Comparison of ENCODE assay signal across 8 cellular contexts in the genomic region with DNA sequence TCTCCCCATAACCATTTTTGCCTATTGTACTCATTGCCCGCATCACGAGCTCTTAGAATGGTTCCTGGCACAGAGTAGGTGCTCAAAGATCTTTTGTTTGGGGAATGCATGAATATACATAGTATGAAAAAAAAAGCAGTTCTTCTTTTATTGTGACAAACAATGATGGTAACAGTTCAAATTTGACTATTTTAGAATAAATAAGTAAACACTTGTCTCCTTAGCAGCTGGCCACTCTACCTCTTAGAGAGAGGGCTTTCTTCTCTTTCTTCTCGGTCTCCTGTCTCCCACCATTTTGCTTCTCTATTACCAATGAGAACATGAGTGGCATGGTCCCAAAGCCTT. TPM values are rescaled to one million over a fixed set of nuclear protein-coding genes. Genes with fewer than 3 reads are reported as not detected.
DNase-seq lines count a peak whose midpoint lies in the region; ATAC-seq, FAIRE-seq and TF ChIP-seq lines count a peak whose summit lies in the region.

No MANE protein-coding gene starts in this region.

- H3K36me3 ChIP-seq in astrocyte (ENCODE audit: insufficient read depth, low read length): no peaks in the 10 kb centered on the region
- H3K36me3 ChIP-seq in mesendoderm (ENCODE audit: control insufficient read depth, insufficient read depth, low read length): no peaks in the 10 kb centered on the region
- no peaks in the 10 kb centered on the region for H3K36me3 ChIP-seq in vagina

- no peak for TF ChIP-seq POLR2A in vagina (IDR thresholded peaks at IDR 0.05)

- intact Hi-C loops in vagina (cut with DNase I) (no loop called here), posterior vena cava (cut with DNase I) (no loop called here)

- no peak overlapping the region for H4K5ac ChIP-seq in mesendoderm (ENCODE audit: low read length)

- no peak overlapping the region for H2BK15ac ChIP-seq in mesendoderm (replicated peaks; ENCODE audit: low read depth)

- no peak overlapping the region for H3K4ac ChIP-seq in mesendoderm (ENCODE audit: low read depth, low read length)

- H3K4me1 Mint-ChIP-seq in T-helper 2 cell treated with Interferon-gamma antibody and Interleukin-4, amounts not matched to agents 5 μg/mL and 100 μg/mL, for 36 hours (ENCODE audit: low read depth): peaks cover 36% of the 10 kb centered on the region
- H3K4me1 Mint-ChIP-seq in astrocyte (ENCODE audit: low read depth, unreplicated experiment): no peaks in the 10 kb centered on the region

- H2AFZ ChIP-seq in astrocyte (ENCODE audit: low read depth, low read length): peak overlapping the region; percentile 69

- H3K4me3 Mint-ChIP-seq in T-helper 2 cell treated with Interferon-gamma antibody and Interleukin-4, amounts not matched to agents 5 μg/mL and 100 μg/mL, for 36 hours: peak overlapping the region; percentile 84
- peak overlapping the region; percentile 83 for H3K4me3 Mint-ChIP-seq in astrocyte (ENCODE audit: unreplicated experiment)

- no peak overlapping the region for H2BK120ac ChIP-seq in mesendoderm (ENCODE audit: low read depth, low read length)

- H3K9me3 ChIP-seq in astrocyte (ENCODE audit: insufficient read depth, low read depth, low read length) (no peaks in the 10 kb centered on the region), vagina (no peaks in the 10 kb centered on the region)

- no CpG with 5 or more reads among the region's 3 CpGs for WGBS in mesendoderm (ENCODE audit: extremely low coverage, insufficient coverage, low lambda C conversion rate)

- no peak for FAIRE-seq in astrocyte (lab: Jason Lieb, UNC)

- H3K9me3 Mint-ChIP-seq in T-helper 2 cell treated with Interferon-gamma antibody and Interleukin-4, amounts not matched to agents 5 μg/mL and 100 μg/mL, for 36 hours: no peaks in the 10 kb centered on the region
- H3K9me3 Mint-ChIP-seq in astrocyte (ENCODE audit: unreplicated experiment): no peaks in the 10 kb centered on the region

- H3K23ac ChIP-seq in mesendoderm (ENCODE audit: low read length): no peak overlapping the region

- H3K36me3 Mint-ChIP-seq in T-helper 2 cell treated with Interferon-gamma antibody and Interleukin-4, amounts not matched to agents 5 μg/mL and 100 μg/mL, for 36 hours (ENCODE audit: low read depth): peaks cover 6% of the 10 kb centered on the region
- no peaks in the 10 kb centered on the region for H3K36me3 Mint-ChIP-seq in astrocyte (ENCODE audit: low read depth, unreplicated experiment)

- no peak overlapping the region for H3K18ac ChIP-seq in mesendoderm (ENCODE audit: low read length)

- H3K4me2 ChIP-seq in astrocyte (ENCODE audit: low read length) (peak overlapping the region; percentile 89), mesendoderm (ENCODE audit: low read length) (peak overlapping the region; percentile 58)

- H3K27me3 Mint-ChIP-seq in T-helper 2 cell treated with Interferon-gamma antibody and Interleukin-4, amounts not matched to agents 5 μg/mL and 100 μg/mL, for 36 hours (ENCODE audit: low read depth): peaks cover 36% of the 10 kb centered on the region
- H3K27me3 Mint-ChIP-seq in astrocyte (ENCODE audit: low read depth, unreplicated experiment): peaks cover 9% of the 10 kb centered on the region

- H3K9ac ChIP-seq in astrocyte (ENCODE audit: low read length) (no peak overlapping the region), mesendoderm (ENCODE audit: low read length) (peak overlapping the region; percentile 50)

- H3K79me2 ChIP-seq in astrocyte (ENCODE audit: insufficient read depth, low read length) (no peaks in the 10 kb centered on the region), mesendoderm (ENCODE audit: control insufficient read depth, insufficient read depth, low read length) (no peaks in the 10 kb centered on the region)

- no peak for TF ChIP-seq CTCF in astrocyte (IDR thresholded peaks at IDR 0.05; ENCODE audit: insufficient read depth, low read depth, low read length)
- no peak for TF ChIP-seq CTCF in vagina (IDR thresholded peaks at IDR 0.05)

- H3K56ac ChIP-seq in mesendoderm (ENCODE audit: low read length): peak overlapping the region; percentile 44

- peak overlapping the region; percentile 29 for H3K4me3 ChIP-seq in astrocyte (ENCODE audit: insufficient read depth, low read depth, low read length)
- H3K4me3 ChIP-seq in mesendoderm (ENCODE audit: low read length): peak overlapping the region; percentile 45
- H3K4me3 ChIP-seq in vagina: peak overlapping the region; percentile 60 to 80

- H3K27ac Mint-ChIP-seq in T-helper 2 cell treated with Interferon-gamma antibody and Interleukin-4, amounts not matched to agents 5 μg/mL and 100 μg/mL, for 36 hours: peak overlapping the region; percentile 38
- H3K27ac Mint-ChIP-seq in astrocyte (ENCODE audit: unreplicated experiment): no peak overlapping the region

- H4K8ac ChIP-seq in mesendoderm (ENCODE audit: low read depth, low read length): no peak overlapping the region

- H3K27me3 ChIP-seq in astrocyte (ENCODE audit: insufficient read depth, low read length) (peaks cover 35% of the 10 kb centered on the region), mesendoderm (ENCODE audit: insufficient read depth, low read length, poor library complexity) (no peaks in the 10 kb centered on the region), vagina (no peaks in the 10 kb centered on the region)

- H3K79me1 ChIP-seq in mesendoderm (ENCODE audit: low read length): no peaks in the 10 kb centered on the region

- no peak overlapping the region for H2BK5ac ChIP-seq in mesendoderm (ENCODE audit: low read length)

- H3K4me1 ChIP-seq in astrocyte (ENCODE audit: insufficient read depth, low read length) (peaks cover 4% of the 10 kb centered on the region), mesendoderm (ENCODE audit: control insufficient read depth, low read depth, low read length) (no peaks in the 10 kb centered on the region), vagina (peaks cover 9% of the 10 kb centered on the region)

- H2AK5ac ChIP-seq in mesendoderm (ENCODE audit: low read length): no peak overlapping the region

- peak; percentile 1 for ATAC-seq in HG03095 (IDR thresholded peaks at IDR 0.05; ENCODE audit: unreplicated experiment)

- DNase-seq in T-helper 2 cell treated with Interferon-gamma antibody and Interleukin-4, amounts not matched to agents 5 μg/mL and 100 μg/mL, for 36 hours (ENCODE audit: low spot score): no peak
- DNase-seq in T-helper 2 cell (no peak), astrocyte (ENCODE audit: low read depth) (no peak), mesendoderm (no peak), vagina (ENCODE audit: extremely low spot score in 2 of 2) (no peak), posterior vena cava (ENCODE audit: low spot score) (no peak), HT-29 (ENCODE audit: low spot score) (no peak)

- H3K27ac ChIP-seq in astrocyte (ENCODE audit: low read depth, low read length): no peak overlapping the region
- no peak overlapping the region for H3K27ac ChIP-seq in mesendoderm (ENCODE audit: low read depth, low read length)
- peak overlapping the region; percentile 63 for H3K27ac ChIP-seq in vagina

- H4K20me1 ChIP-seq in astrocyte (ENCODE audit: insufficient read depth, low read length): no peaks in the 10 kb centered on the region

RNA-seq across cellular contexts. Expression of a gene that starts 0.7 kb away (rescaled TPM):
- total RNA-seq in astrocyte: 2.6 and 3.4 TPM in 2 replicates
- polyA plus RNA-seq in mesendoderm (2013, experiment 1 of 2): 16.1 TPM
- 17.8 TPM for polyA plus RNA-seq in mesendoderm (2013, experiment 2 of 2)
- total RNA-seq in vagina: 2.2 TPM
- 10 to 100 TPM in 1 of 2 donors, 1 to 10 TPM in 1; 6.4 to 11.0 TPM for total RNA-seq in posterior vena cava
- total RNA-seq in HT-29 (2014; rRNA removed; shearing (Covaris generic)): not detected in 2 replicates
